Comparison of ENCODE assay signal across 14 cellular contexts in genomic region chr16:89317101-89317671, GRCh38.
DNase-seq lines count a peak whose midpoint lies in the region; ATAC-seq, FAIRE-seq and TF ChIP-seq lines count a peak whose summit lies in the region.
"Had no signal": no experiment of that assay in that cellular context is flagged by ENCODE, and none has a peak within 500 bp of the region (broad histone marks: within the 10 kb centered on the region; RNA-seq: fewer than 3 reads in every experiment).

No MANE protein-coding gene starts in this region.

- RAD21 ChIA-PET in GM12878 (lab: Charles Lee; ENCODE audit: unreplicated experiment), result no interaction called here

- no peaks in the 10 kb centered on the region for H3K27me3 ChIP-seq in AG04450 (ENCODE audit: control insufficient read depth, insufficient read depth, low read length)
- no peaks in the 10 kb centered on the region for H3K27me3 ChIP-seq in H9 (ENCODE audit: insufficient read depth, low read length)
- no peaks in the 10 kb centered on the region for H3K27me3 ChIP-seq in GM12878 (replicated peaks in 1 of 2; ENCODE audit: control insufficient read depth in 2 of 2, insufficient read depth in 2 of 2, low read length in 1 of 2)
- H3K27me3 ChIP-seq in mesenchymal stem cell (ENCODE audit: control insufficient read depth in 1 of 2, insufficient read depth in 1 of 2, low read length in 2 of 2), result no peaks in the 10 kb centered on the region
- H3K27me3 ChIP-seq: cardiac muscle cell, hepatocyte, vagina had no signal

- ATAC-seq in GM12878, result no peak
- no peak for ATAC-seq in GM19452 (IDR thresholded peaks at IDR 0.05; ENCODE audit: unreplicated experiment)
- ATAC-seq in HG03108 (IDR thresholded peaks at IDR 0.05; ENCODE audit: unreplicated experiment), result no peak

- no peak for TF ChIP-seq EP300 in GM12878 (IDR thresholded peaks at IDR 0.05; ENCODE audit: borderline replicate concordance in 1 of 2, control insufficient read depth in 1 of 2, low read depth in 2 of 2, low read length in 2 of 2)

- CTCF ChIA-PET in AG04450 (lab: Charles Lee) (no interaction called here), GM12878 (lab: Yijun Ruan, JAX) (no interaction called here)

- H3K79me2 ChIP-seq in H9 (ENCODE audit: insufficient read depth, low read length) (peaks cover 78% of the 10 kb centered on the region; the same call in 1 of the 2 replicates), GM12878 (ENCODE audit: control insufficient read depth, insufficient read depth, low read length) (peaks cover 87% of the 10 kb centered on the region)

- no peak overlapping the region for H2BK20ac ChIP-seq in H9 (ENCODE audit: low read depth, low read length, poor library complexity, severe bottlenecking)

- H3K14ac ChIP-seq in H9 (ENCODE audit: insufficient read depth, low read length), result no peak overlapping the region
- H3K14ac ChIP-seq in mesenchymal stem cell (ENCODE audit: low read length in 2 of 2), result peak overlapping the region in 1 of 2 experiments; percentile 94

- peaks cover 55 to 78% of the 10 kb centered on the region in 2 experiments for H3K4me1 Mint-ChIP-seq in H9

- H3K4me1 ChIP-seq in H9 (ENCODE audit: insufficient read depth, low read length), result peaks cover 11% of the 10 kb centered on the region; the same call in 1 of the 2 replicates
- H3K4me1 ChIP-seq in GM12878 (ENCODE audit: control insufficient read depth, insufficient read depth, low read length), result peaks cover 51% of the 10 kb centered on the region
- peaks cover 74% of the 10 kb centered on the region for H3K4me1 ChIP-seq in mesenchymal stem cell (ENCODE audit: control insufficient read depth, insufficient read depth, low read depth, low read length)

- no peak overlapping the region for H2AK5ac ChIP-seq in H9 (ENCODE audit: insufficient read length, low read length)
- peak overlapping the region; percentile 40 for H2AK5ac ChIP-seq in mesenchymal stem cell (ENCODE audit: low read length, severe bottlenecking)

- no peaks in the 10 kb centered on the region for H4K20me1 ChIP-seq in H9 (ENCODE audit: control insufficient read depth, insufficient read depth, insufficient read length)
- H4K20me1 ChIP-seq in GM12878 (ENCODE audit: control insufficient read depth, insufficient read depth), result peaks cover 23% of the 10 kb centered on the region

- H3K56ac ChIP-seq in H9 (ENCODE audit: insufficient read length, low read depth, low read length), result no peak overlapping the region

- TF ChIP-seq CTCF in AG04450 (IDR thresholded peaks at IDR 0.05; ENCODE audit: low read depth, low read length), result no peak
- no peak for TF ChIP-seq CTCF in H9 (conservative IDR thresholded peaks at IDR 0.05)
- TF ChIP-seq CTCF in GM12878 (IDR thresholded peaks at IDR 0.05 in 2 of 3, conservative IDR thresholded peaks at IDR 0.05 in 1 of 3; ENCODE audit: control insufficient read depth in 2 of 3, extremely low read depth in 1 of 3, insufficient read depth in 1 of 3, low read depth in 3 of 3, low read length in 3 of 3), result no peak

- H3K27ac Mint-ChIP-seq in H9, result peak overlapping the region; percentile 9 to 60 (median 36)

- H4K8ac ChIP-seq in H9 (replicated peaks; ENCODE audit: insufficient read length, low read depth, low read length) (no peak overlapping the region), mesenchymal stem cell (ENCODE audit: low read length) (peak overlapping the region; percentile 76)

- H3K27ac ChIP-seq in AG04450 (ENCODE audit: low read depth, low read length) (peak overlapping the region; percentile 39), H9 (ENCODE audit: insufficient read length, low read depth, low read length) (no peak overlapping the region), GM12878 (ENCODE audit: control insufficient read depth, insufficient read depth) (peak overlapping the region; percentile 48), mesenchymal stem cell (ENCODE audit: low read length, poor library complexity, severe bottlenecking) (peak overlapping the region; percentile 77)
- H3K27ac ChIP-seq: hepatocyte, vagina had no signal

- H3T11ph ChIP-seq in H9 (ENCODE audit: low read length), result no peak overlapping the region

- no peak; the same call in 1 of the 2 replicates for TF ChIP-seq POLR2A in GM12878 (IDR thresholded peaks at IDR 0.05; ENCODE audit: low read depth, low read length)

- no peaks in the 10 kb centered on the region for H3K9me3 Mint-ChIP-seq in H9
- H3K9me3 Mint-ChIP-seq: neural crest cell had no signal

- intact Hi-C loops in GM12878 (cut with micrococcal nuclease; ENCODE audit: unreplicated experiment), result no loop called here

- no peak overlapping the region for H4K5ac ChIP-seq in H9 (ENCODE audit: insufficient read length, low read depth, low read length)

- H2BK120ac ChIP-seq in H9 (ENCODE audit: low read depth, low read length, poor library complexity, severe bottlenecking), result no peak overlapping the region
- H2BK120ac ChIP-seq in mesenchymal stem cell (ENCODE audit: low read depth, low read length), result peak overlapping the region; percentile 50

- H3K4me2 ChIP-seq in H9 (ENCODE audit: insufficient read depth, insufficient read length, low read length) (no peak overlapping the region), GM12878 (ENCODE audit: control insufficient read depth, insufficient read depth) (peak overlapping the region; percentile 46), mesenchymal stem cell (ENCODE audit: low read length, poor library complexity, severe bottlenecking) (no peak overlapping the region)
- H3K4me2 ChIP-seq: hepatocyte had no signal

- H4K91ac ChIP-seq in H9 (ENCODE audit: insufficient read length, low read depth, low read length) (no peak overlapping the region), mesenchymal stem cell (ENCODE audit: low read length) (peak overlapping the region; percentile 91)

- BruUV-seq in GM12878 (replicated peaks; lab: Mats Ljungman, UMichigan), result no TSS peak

- in situ Hi-C loops in GM12878 (cut with MboI), result no loop called here

- POLR2A ChIA-PET in AG04450 (lab: Yijun Ruan, JAX), result no interaction called here
- POLR2A ChIA-PET in GM12878 (lab: Charles Lee), result no interaction called here

- no CpG with 5 or more reads among the region's 12 CpGs for WGBS in H9 (ENCODE audit: extremely low coverage, insufficient read length, low lambda C conversion rate)
- WGBS in GM12878 (ENCODE audit: insufficient coverage, insufficient replicate concordance, low lambda C conversion rate, missing lambda C conversion rate), result 83% methylated on average over 10 of the region's 12 CpGs
- WGBS in mesenchymal stem cell, result 96% methylated on average over 9 of the region's 12 CpGs

- no peak for FAIRE-seq in GM12878 (lab: Jason Lieb, UNC)

- H3K23me2 ChIP-seq in H9 (ENCODE audit: insufficient read length, low read depth, low read length, poor library complexity, severe bottlenecking), result no peaks in the 10 kb centered on the region

- H3K79me1 ChIP-seq in H9 (ENCODE audit: insufficient read depth, low read depth, low read length, poor library complexity, severe bottlenecking) (peaks cover 15% of the 10 kb centered on the region), mesenchymal stem cell (replicated peaks; ENCODE audit: low read length, poor library complexity, severe bottlenecking) (peaks cover 13% of the 10 kb centered on the region)

- H2BK15ac ChIP-seq in H9 (ENCODE audit: low read depth, low read length) (no peak overlapping the region), mesenchymal stem cell (ENCODE audit: low read depth, poor library complexity, severe bottlenecking) (peak overlapping the region; percentile 60)

- H3K9ac ChIP-seq in H9 (ENCODE audit: extremely low read depth, insufficient read length, low read length), result no peak overlapping the region
- no peak overlapping the region for H3K9ac ChIP-seq in GM12878 (ENCODE audit: control insufficient read depth, insufficient read depth, low read length)
- no peak overlapping the region for H3K9ac ChIP-seq in mesenchymal stem cell (ENCODE audit: low read length)

- H2AFZ ChIP-seq in H9 (ENCODE audit: low read length) (no peak overlapping the region), GM12878 (ENCODE audit: control insufficient read depth, low read depth, low read length) (no peak overlapping the region), mesenchymal stem cell (ENCODE audit: low read depth, low read length) (no peak overlapping the region)
- H2AFZ ChIP-seq: hepatocyte had no signal

- peaks cover 9 to 32% (median 26%) of the 10 kb centered on the region in 3 experiments; a peak in 6 of 7 replicates for H3K36me3 Mint-ChIP-seq in H9 (ENCODE audit: insufficient read depth in 1 of 3, low read depth in 3 of 3)

- SMC1A ChIA-PET in GM12878 (lab: Charles Lee; ENCODE audit: uncharacterized antibody, unreplicated experiment), result interaction anchor here (1.0 kb wide), 1 partner anchor 9 kb away, joined by 3 read pairs; no protein-coding TSS in a partner anchor

- H3K4me3 ChIP-seq in AG04450 (ENCODE audit: low read depth, low read length) (no peak overlapping the region), GM12878 (no peak overlapping the region), mesenchymal stem cell (ENCODE audit: insufficient read depth in 1 of 2, low read depth in 1 of 2, low read length in 2 of 2) (no peak overlapping the region)
- H3K4me3 ChIP-seq: cardiac muscle cell, hepatocyte, vagina had no signal

- no peak overlapping the region for H2BK5ac ChIP-seq in H9 (ENCODE audit: insufficient read length, low read length)
- H2BK5ac ChIP-seq in mesenchymal stem cell (ENCODE audit: low read depth, low read length, poor library complexity, severe bottlenecking), result no peak overlapping the region

- no peak overlapping the region; a peak in 1 of 5 replicates for H3K4me3 Mint-ChIP-seq in H9

- H3K36me3 ChIP-seq in GM12878 (ENCODE audit: control insufficient read depth in 2 of 2, insufficient read depth in 2 of 2, low read length in 1 of 2), result peaks cover 19 to 35% of the 10 kb centered on the region in 2 experiments
- peaks cover 29 to 31% of the 10 kb centered on the region in 2 experiments for H3K36me3 ChIP-seq in mesenchymal stem cell (ENCODE audit: control insufficient read depth in 1 of 2, insufficient read depth in 2 of 2, low read depth in 1 of 2, low read length in 2 of 2)
- H3K36me3 ChIP-seq: cardiac muscle cell had no signal

- H3K9me3 ChIP-seq in AG04450 (ENCODE audit: control insufficient read depth, insufficient read depth, low read length), result peaks cover 13% of the 10 kb centered on the region; the same call in 1 of the 2 replicates
- no peaks in the 10 kb centered on the region for H3K9me3 ChIP-seq in H9 (ENCODE audit: control insufficient read depth, low read depth, low read length)
- no peaks in the 10 kb centered on the region for H3K9me3 ChIP-seq in GM12878 (replicated peaks; ENCODE audit: control insufficient read depth, insufficient read depth, low read length)
- no peaks in the 10 kb centered on the region for H3K9me3 ChIP-seq in mesenchymal stem cell (ENCODE audit: control insufficient read depth, low read length)
- H3K9me3 ChIP-seq: vagina had no signal

- no peak for DNase-seq in AG04450 (ENCODE audit: low read depth, low spot score)
- DNase-seq in H9, result no peak
- DNase-seq in GM12878 (ENCODE audit: low read depth, low spot score), result no peak
- DNase-seq in mesenchymal stem cell, result no peak
- no peak for DNase-seq in HuH-7 (ENCODE audit: low spot score)
- no peak for DNase-seq in SKM-1 (lab: John Stamatoyannopoulos, UW; ENCODE audit: unreplicated experiment)
- DNase-seq: activated CD4-positive, alpha-beta T cell treated with anti-CD3 and anti-CD28 coated beads for 4 hours; DMS 273 treated with DMSO at 0.1 percent for 48 hours had no signal

- H3K4ac ChIP-seq in H9 (ENCODE audit: low read depth, low read length), result no peak overlapping the region
- peak overlapping the region; percentile 5 to 84 for H3K4ac ChIP-seq in mesenchymal stem cell (ENCODE audit: low read depth in 1 of 2, low read length in 2 of 2)

- no peaks in the 10 kb centered on the region; the same call in 1 of the 2 replicates for H3K27me3 Mint-ChIP-seq in H9 (ENCODE audit: low read depth)

- no peak for TF ChIP-seq RAD21 in GM12878 (IDR thresholded peaks at IDR 0.05; ENCODE audit: insufficient read depth, low read depth, low read length)

- H2BK12ac ChIP-seq in H9 (ENCODE audit: insufficient read length, low read depth, low read length) (no peak overlapping the region), mesenchymal stem cell (ENCODE audit: low read length in 2 of 2) (peak overlapping the region; percentile 54 to 90)

- H3K18ac ChIP-seq in H9 (ENCODE audit: insufficient read length, low read depth, low read length) (no peak overlapping the region), mesenchymal stem cell (ENCODE audit: low read depth in 1 of 2, low read length in 2 of 2) (peak overlapping the region; percentile 38 to 75)

- H3K23ac ChIP-seq in H9 (ENCODE audit: insufficient read length, low read depth, low read length), result no peak overlapping the region
- peak overlapping the region in 1 of 2 experiments; percentile 1 for H3K23ac ChIP-seq in mesenchymal stem cell (ENCODE audit: low read length in 2 of 2)
